In the genomic region with DNA sequence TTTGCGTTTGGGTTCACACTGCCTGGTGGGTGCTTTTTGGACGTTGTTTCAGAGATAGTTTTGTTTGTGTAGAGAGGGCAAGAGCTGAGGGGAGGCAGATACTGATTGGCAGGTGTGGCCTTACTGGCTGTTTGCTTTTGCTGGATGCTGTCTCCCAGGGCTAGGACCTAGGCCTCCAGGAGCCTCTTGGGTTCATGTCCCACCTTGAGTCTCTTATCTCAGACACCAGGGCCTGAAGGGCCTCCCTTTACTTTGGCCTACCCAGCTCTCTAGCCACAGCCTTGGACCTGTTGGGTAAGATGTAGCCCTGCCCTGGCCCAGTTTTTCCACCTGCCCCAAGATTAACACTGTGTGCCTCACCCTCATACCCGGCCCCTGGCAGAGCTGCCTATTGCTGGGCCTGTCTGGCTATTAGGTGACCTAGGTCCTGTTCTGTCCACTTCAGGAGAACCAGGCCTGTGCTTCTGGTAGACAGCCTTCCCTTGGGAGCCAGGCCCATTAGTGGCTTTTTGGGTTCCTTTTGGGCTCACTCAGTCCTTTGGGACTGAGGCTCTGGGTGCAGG, we compare ENCODE assay signal across 20 cellular contexts. TPM values are rescaled to one million over a fixed set of nuclear protein-coding genes. Genes with fewer than 3 reads are reported as not detected.
DNase-seq lines count a peak whose midpoint lies in the region; ATAC-seq and TF ChIP-seq lines count a peak whose summit lies in the region.
"Had no signal": no experiment of that assay in that cellular context is flagged by ENCODE, and none has a peak within 500 bp of the region (broad histone marks: within the 10 kb centered on the region; RNA-seq: fewer than 3 reads in every experiment).

No MANE protein-coding gene starts in this region.

- no peak overlapping the region for H2AFZ ChIP-seq in HCT116 (ENCODE audit: low read depth, low read length, poor library complexity, severe bottlenecking)

- H3K4me3 ChIP-seq in HCT116 (replicated peaks in 1 of 2; ENCODE audit: low read depth in 1 of 2, low read length in 2 of 2): no peak overlapping the region
- H3K4me3 ChIP-seq in adipocyte (ENCODE audit: low read length): no peak overlapping the region
- no peak overlapping the region for H3K4me3 ChIP-seq in esophagus squamous epithelium
- H3K4me3 ChIP-seq in gastrocnemius medialis: no peak overlapping the region
- H3K4me3 ChIP-seq: sigmoid colon had no signal

- no peak overlapping the region for H3K9ac ChIP-seq in HCT116 (ENCODE audit: low read length)
- H3K9ac ChIP-seq in adipocyte (ENCODE audit: low read length): peak overlapping the region; percentile 34

- BruUV-seq in HCT116 (replicated peaks; lab: Mats Ljungman, UMichigan): TSS peak; percentile 15

- POLR2A ChIA-PET in HCT116 (lab: Charles Lee): no interaction called here

- CTCF ChIA-PET in HCT116 (lab: Charles Lee): interaction anchor here (0.9 to 2.2 kb wide), 3 partner anchors 18 to 501 kb away, joined by 3 to 10 read pairs (median 6); a partner anchor contains a TSS

- TF ChIP-seq CTCF in HCT116 (IDR thresholded peaks at IDR 0.05 in 2 of 3, conservative IDR thresholded peaks at IDR 0.05 in 1 of 3; ENCODE audit: borderline replicate concordance in 1 of 3, insufficient read depth in 1 of 3, low read depth in 2 of 3, low read length in 2 of 3) (no peak), esophagus squamous epithelium (IDR thresholded peaks at IDR 0.05) (no peak), gastrocnemius medialis (IDR thresholded peaks at IDR 0.05 in 4 of 5, conservative IDR thresholded peaks at IDR 0.05 in 1 of 5) (no peak)

- intact Hi-C loops in HCT116 (cut with micrococcal nuclease) (no loop called here), esophagus squamous epithelium (cut with DNase I) (no loop called here), gastrocnemius medialis (cut with DNase I; ENCODE audit: low total_unique reads) (no loop called here)

- DNase-seq in HCT116 (ENCODE audit: low read depth, low spot score) (no peak), adipocyte (ENCODE audit: low read depth) (no peak), esophagus squamous epithelium (lab: John Stamatoyannopoulos, UW) (no peak), gastrocnemius medialis (no peak), KBM-7 (no peak), T1000 (lab: John Stamatoyannopoulos, UW) (no peak), SW 1271 (lab: John Stamatoyannopoulos, UW) (no peak)
- DNase-seq: activated CD4-positive, alpha-beta T cell treated with anti-CD3 and anti-CD28 coated beads for 1 hour; activated effector memory CD4-positive, alpha-beta T cell treated with anti-CD3 and anti-CD28 coated beads, Interleukin-2, amount 50 U/mL, for 16 hours; activated naive CD8-positive, alpha-beta T cell treated with anti-CD3 and anti-CD28 coated beads, Interleukin-2, amount 10 ng/mL, durations not matched to agents 7 days and 5 days; left colon; NCI-H1092; NCI-H1694 treated with DMSO at 0.1 percent for 48 hours; NCI-H510A treated with DMSO at 0.1 percent for 48 hours; NK-92 treated with Interleukin-12 subunit alpha and Interleukin-12 subunit beta, amount 100 ng/mL, for 24 hours; sigmoid colon; stimulated activated CD4-positive, alpha-beta T cell treated with anti-CD3 and anti-CD28 coated beads, Interleukin-4, amount 100 ng/mL, for 24 hours had no signal

- in situ Hi-C loops in gastrocnemius medialis (cut with MboI; ENCODE audit: low sequenced_read_pairs in 4 of 4): loop anchor here in 2 of 4 donors (25.0 kb wide), 2 partner anchors 363 to 663 kb away; no protein-coding TSS in a partner anchor
- in situ Hi-C loops in KBM-7 (cut with MboI; ENCODE audit: low pct_unique_long_range_greater_than_20kb, low sequenced_read_pairs): loop anchor here (25.0 kb wide), 1 partner anchor 663 kb away; no protein-coding TSS in a partner anchor

- no peak for TF ChIP-seq RAD21 in HCT116 (IDR thresholded peaks at IDR 0.05; ENCODE audit: low read depth)

- WGBS in esophagus squamous epithelium, 2 donors: 64 to 65% methylated on average over 3 of the region's 3 CpGs

- H3K4me2 ChIP-seq in HCT116 (ENCODE audit: low read length): peak overlapping the region; percentile 2; the same call in 1 of the 2 replicates

- ATAC-seq in HCT116 (no peak), gastrocnemius medialis (no peak), HG03354 (IDR thresholded peaks at IDR 0.05; ENCODE audit: poor library complexity, severe bottlenecking, unreplicated experiment) (no peak)
- ATAC-seq: left colon, Panc1 had no signal

- RAD21 ChIA-PET in HCT116 (lab: Charles Lee; ENCODE audit: low non-redundant PET in 1 of 2, low total read pairs in 2 of 2, uncharacterized antibody in 2 of 2, unreplicated experiment in 2 of 2): no interaction called here

- H3K27me3 ChIP-seq in HCT116 (ENCODE audit: insufficient read depth, low read length): no peaks in the 10 kb centered on the region
- no peaks in the 10 kb centered on the region for H3K27me3 ChIP-seq in adipocyte (replicated peaks; ENCODE audit: control insufficient read depth, insufficient read depth, low read length)
- H3K27me3 ChIP-seq in esophagus squamous epithelium: no peaks in the 10 kb centered on the region
- H3K27me3 ChIP-seq in gastrocnemius medialis: no peaks in the 10 kb centered on the region
- H3K27me3 ChIP-seq: sigmoid colon had no signal

- H3K9me3 ChIP-seq in HCT116 (ENCODE audit: control insufficient read depth in 1 of 2, insufficient read depth in 1 of 2, low read depth in 1 of 2, low read length in 2 of 2): no peaks in the 10 kb centered on the region
- H3K9me3 ChIP-seq in adipocyte (ENCODE audit: control insufficient read depth, low read length): no peaks in the 10 kb centered on the region
- no peaks in the 10 kb centered on the region for H3K9me3 ChIP-seq in esophagus squamous epithelium
- no peaks in the 10 kb centered on the region for H3K9me3 ChIP-seq in gastrocnemius medialis
- H3K9me3 ChIP-seq: sigmoid colon had no signal

- H3K79me2 ChIP-seq in HCT116 (ENCODE audit: insufficient read depth, low read length): peaks cover 31% of the 10 kb centered on the region; the same call in 1 of the 2 replicates

- TF ChIP-seq POLR2A in HCT116 (IDR thresholded peaks at IDR 0.05; ENCODE audit: borderline replicate concordance, extremely low read depth, insufficient read depth, insufficient read length) (no peak), esophagus squamous epithelium (IDR thresholded peaks at IDR 0.05) (no peak), gastrocnemius medialis (IDR thresholded peaks at IDR 0.05) (no peak)

- H3K9me2 ChIP-seq in HCT116 (ENCODE audit: insufficient read depth): no peaks in the 10 kb centered on the region

- H4K20me1 ChIP-seq in HCT116 (ENCODE audit: insufficient read depth): no peaks in the 10 kb centered on the region

- no peak overlapping the region for H3K27ac ChIP-seq in HCT116 (ENCODE audit: low read depth, low read length)
- H3K27ac ChIP-seq in esophagus squamous epithelium: peak overlapping the region in 3 of 4 donors; percentile 71 to 84 (median 77)
- H3K27ac ChIP-seq in gastrocnemius medialis: peak overlapping the region in 3 of 4 donors; percentile 12 to 85 (median 83)
- H3K27ac ChIP-seq: sigmoid colon had no signal

- H3K4me1 ChIP-seq in HCT116 (ENCODE audit: control insufficient read depth in 1 of 2, insufficient read depth in 2 of 2, low read length in 2 of 2) (peaks cover 3 to 17% of the 10 kb centered on the region in 2 experiments; a peak in 3 of 4 replicates), adipocyte (ENCODE audit: control insufficient read depth, insufficient read depth, low read length) (peaks cover 36% of the 10 kb centered on the region), esophagus squamous epithelium (peaks cover 4 to 42% (median 6%) of the 10 kb centered on the region in 3 donors), gastrocnemius medialis (peaks cover 42 to 52% of the 10 kb centered on the region in 2 donors)
- H3K4me1 ChIP-seq: sigmoid colon had no signal

- H3K36me3 ChIP-seq in HCT116 (ENCODE audit: control insufficient read depth in 1 of 2, insufficient read depth in 2 of 2, low read length in 2 of 2) (peaks cover 10 to 42% of the 10 kb centered on the region in 2 experiments; a peak in 3 of 4 replicates), adipocyte (ENCODE audit: control insufficient read depth, insufficient read depth, low read length, severe bottlenecking) (peaks cover 13% of the 10 kb centered on the region), esophagus squamous epithelium (peaks cover 8 to 96% (median 25%) of the 10 kb centered on the region in 3 donors), gastrocnemius medialis (peaks cover 0 to 31% of the 10 kb centered on the region in 2 donors)

TF ChIP-seq in HCT116, 20 proteins besides CTCF, POLR2A, EP300 and RAD21 (continues in another document):
- TF ChIP-seq YY1 (IDR thresholded peaks at IDR 0.05; ENCODE audit: extremely low read depth, insufficient replicate concordance, low read depth, low read length) (no peak), ZFX (IDR thresholded peaks at IDR 0.05) (no peak)
- TF ChIP-seq, protein P1, sequence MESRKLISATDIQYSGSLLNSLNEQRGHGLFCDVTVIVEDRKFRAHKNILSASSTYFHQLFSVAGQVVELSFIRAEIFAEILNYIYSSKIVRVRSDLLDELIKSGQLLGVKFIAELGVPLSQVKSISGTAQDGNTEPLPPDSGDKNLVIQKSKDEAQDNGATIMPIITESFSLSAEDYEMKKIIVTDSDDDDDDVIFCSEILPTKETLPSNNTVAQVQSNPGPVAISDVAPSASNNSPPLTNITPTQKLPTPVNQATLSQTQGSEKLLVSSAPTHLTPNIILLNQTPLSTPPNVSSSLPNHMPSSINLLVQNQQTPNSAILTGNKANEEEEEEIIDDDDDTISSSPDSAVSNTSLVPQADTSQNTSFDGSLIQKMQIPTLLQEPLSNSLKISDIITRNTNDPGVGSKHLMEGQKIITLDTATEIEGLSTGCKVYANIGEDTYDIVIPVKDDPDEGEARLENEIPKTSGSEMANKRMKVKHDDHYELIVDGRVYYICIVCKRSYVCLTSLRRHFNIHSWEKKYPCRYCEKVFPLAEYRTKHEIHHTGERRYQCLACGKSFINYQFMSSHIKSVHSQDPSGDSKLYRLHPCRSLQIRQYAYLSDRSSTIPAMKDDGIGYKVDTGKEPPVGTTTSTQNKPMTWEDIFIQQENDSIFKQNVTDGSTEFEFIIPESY (IDR thresholded peaks at IDR 0.05; ENCODE audit: extremely low read depth, insufficient replicate concordance, low read length): no peak

RNA-seq across cellular contexts. Expression of a gene that starts 13.4 kb away (rescaled TPM):
- total RNA-seq in HCT116 (2021; ENCODE audit: unreplicated experiment) (177 TPM), esophagus squamous epithelium (100 to 1,000 TPM in 1 of 4 donors, 10 to 100 TPM in 3; 59.1 to 110 (median 80.6) TPM), gastrocnemius medialis (10 to 100 TPM; 37.6 to 71.6 (median 53.5) TPM)
- polyA plus RNA-seq in HCT116 (2012): 168 and 172 TPM in 2 replicates

RNA-seq across cellular contexts. Expression of a gene that starts 14.0 kb away (rescaled TPM):
- 29.0 TPM for total RNA-seq in HCT116 (2021; ENCODE audit: unreplicated experiment)
- polyA plus RNA-seq in HCT116 (2012): 29.3 and 32.2 TPM in 2 replicates
- 10 to 100 TPM; 25.3 to 61.5 (median 44.9) TPM for total RNA-seq in esophagus squamous epithelium
- total RNA-seq in gastrocnemius medialis: 100 to 1,000 TPM; 137 to 167 (median 144) TPM

RNA-seq across cellular contexts. Expression of a gene that starts 43.7 kb away (rescaled TPM):
- total RNA-seq in HCT116 (2021; ENCODE audit: unreplicated experiment): 17.4 TPM
- polyA plus RNA-seq in HCT116 (2012): 12.6 and 13.4 TPM in 2 replicates
- 10 to 100 TPM in 3 of 4 donors, 1 to 10 TPM in 1; 9.7 to 23.0 (median 19.3) TPM for total RNA-seq in esophagus squamous epithelium
- 1 to 10 TPM; 1.6 to 4.7 (median 2.8) TPM for total RNA-seq in gastrocnemius medialis

RNA-seq across cellular contexts. Expression of a gene that starts 53.5 kb away (rescaled TPM):
- total RNA-seq in HCT116 (2021; ENCODE audit: unreplicated experiment) (195 TPM), esophagus squamous epithelium (1 to 10 TPM; 6.1 to 8.7 (median 7.2) TPM), gastrocnemius medialis (1 to 10 TPM in 3 of 4 donors, under 1 TPM in 1; 0.92 to 3.4 (median 2.9) TPM)
- polyA plus RNA-seq in HCT116 (2012): 89.2 and 104 TPM in 2 replicates
- total RNA-seq: Daoy had no signal
